Comparison of ENCODE assay signal across 37 cellular contexts in genomic region chr9:20170122-20170521, GRCh38.
"Had no signal": no experiment of that assay in that cellular context is flagged by ENCODE, and none has a peak within 500 bp of the region (broad histone marks: within the 10 kb centered on the region; RNA-seq: fewer than 3 reads in every experiment).

No MANE protein-coding gene starts in this region.

- H3K4me1 Mint-ChIP-seq: activated CD4-positive, alpha-beta memory T cell treated with anti-CD3 and anti-CD28 coated beads, Interleukin-2, amount 10 ng/mL, durations not matched to agents 7 days and 5 days; activated CD4-positive, alpha-beta T cell treated with anti-CD3 and anti-CD28 coated beads for 36 hours; activated CD8-positive, alpha-beta memory T cell treated with anti-CD3 and anti-CD28 coated beads, Interleukin-2, amount 10 ng/mL, durations not matched to agents 7 days and 5 days; activated naive CD4-positive, alpha-beta T cell treated with anti-CD3 and anti-CD28 coated beads, Interleukin-2, amount 50 U/mL, for 24 hours; brain; central memory CD8-positive, alpha-beta T cell; WTC11 had no signal

- DNase-seq: activated CD4-positive, alpha-beta memory T cell treated with anti-CD3 and anti-CD28 coated beads, Interleukin-2, amount 10 ng/mL, durations not matched to agents 7 days and 5 days; activated CD4-positive, alpha-beta T cell treated with anti-CD3 and anti-CD28 coated beads for 1 hour; activated CD4-positive, alpha-beta T cell treated with anti-CD3 and anti-CD28 coated beads for 36 hours; activated CD4-positive, alpha-beta T cell treated with anti-CD3 and anti-CD28 coated beads for 48 hours; activated CD4-positive, alpha-beta T cell treated with anti-CD3 and anti-CD28 coated beads, Interleukin-2, amount 10 ng/mL, durations not matched to agents 7 days and 5 days; activated CD4-positive, alpha-beta T cell treated with anti-CD3 and anti-CD28 coated beads, Interleukin-2, amount 50 U/mL, for 48 hours; activated CD4-positive, CD25-positive, alpha-beta regulatory T cell; activated CD8-positive, alpha-beta memory T cell treated with anti-CD3 and anti-CD28 coated beads for 24 hours; activated CD8-positive, alpha-beta memory T cell treated with anti-CD3 and anti-CD28 coated beads, Interleukin-2, amount 10 ng/mL, durations not matched to agents 7 days and 5 days; activated CD8-positive, alpha-beta memory T cell treated with anti-CD3 and anti-CD28 coated beads, Interleukin-2, amount 50 U/mL, for 48 hours; activated effector memory CD4-positive, alpha-beta T cell treated with Interleukin-2 at 50 U/mL for 16 hours; activated gamma-delta T cell; activated naive CD4-positive, alpha-beta T cell treated with anti-CD3 and anti-CD28 coated beads, Interleukin-2, amount 10 ng/mL, durations not matched to agents 7 days and 5 days; activated naive CD4-positive, alpha-beta T cell treated with Interleukin-2 at 50 U/mL for 16 hours; activated T-cell treated with anti-CD3 and anti-CD28 coated beads, Interleukin-2, amount 50 U/mL, for 24 hours; activated T-cell treated with anti-CD3 and anti-CD28 coated beads, Interleukin-2, amount 50 U/mL, for 48 hours; amygdala; anterior cingulate cortex; caudate nucleus; cerebellar nuclear complex; T-helper 1 cell; T-helper 2 cell; T-helper 9 cell; WERI-Rb-1 had no signal

- H3K4me3 Mint-ChIP-seq: activated CD4-positive, alpha-beta memory T cell treated with anti-CD3 and anti-CD28 coated beads, Interleukin-2, amount 10 ng/mL, durations not matched to agents 7 days and 5 days; activated CD4-positive, alpha-beta T cell treated with anti-CD3 and anti-CD28 coated beads for 36 hours; activated CD4-positive, alpha-beta T cell treated with anti-CD3 and anti-CD28 coated beads, Interleukin-2, amount 10 ng/mL, durations not matched to agents 7 days and 5 days; activated CD8-positive, alpha-beta memory T cell treated with anti-CD3 and anti-CD28 coated beads, Interleukin-2, amount 10 ng/mL, durations not matched to agents 7 days and 5 days; activated naive CD4-positive, alpha-beta T cell treated with anti-CD3 and anti-CD28 coated beads, Interleukin-2, amount 10 ng/mL, durations not matched to agents 7 days and 5 days; activated naive CD4-positive, alpha-beta T cell treated with anti-CD3 and anti-CD28 coated beads, Interleukin-2, amount 50 U/mL, for 24 hours; activated naive CD8-positive, alpha-beta T cell; activated T-cell treated with anti-CD3 and anti-CD28 coated beads, Interleukin-2, amount 50 U/mL, for 24 hours; brain; central memory CD8-positive, alpha-beta T cell; T-helper 1 cell treated with Interleukin-12 subunit alpha and Interleukin-12 subunit beta and Interleukin-4 antibody, amounts not matched to agents 30 μg/mL and 1 μg/mL, for 36 hours; T-helper 2 cell treated with Interferon-gamma antibody and Interleukin-4, amounts not matched to agents 5 μg/mL and 100 μg/mL, for 36 hours; WTC11 had no signal

- FAIRE-seq: bronchial epithelial cell, TTC549 had no signal

- H3K27ac Mint-ChIP-seq: activated CD4-positive, alpha-beta memory T cell treated with anti-CD3 and anti-CD28 coated beads, Interleukin-2, amount 10 ng/mL, durations not matched to agents 7 days and 5 days; activated CD4-positive, alpha-beta T cell treated with anti-CD3 and anti-CD28 coated beads for 36 hours; activated CD4-positive, alpha-beta T cell treated with anti-CD3 and anti-CD28 coated beads, Interleukin-2, amount 10 ng/mL, durations not matched to agents 7 days and 5 days; activated CD8-positive, alpha-beta memory T cell treated with anti-CD3 and anti-CD28 coated beads, Interleukin-2, amount 10 ng/mL, durations not matched to agents 7 days and 5 days; activated naive CD4-positive, alpha-beta T cell treated with anti-CD3 and anti-CD28 coated beads, Interleukin-2, amount 10 ng/mL, durations not matched to agents 7 days and 5 days; activated naive CD4-positive, alpha-beta T cell treated with anti-CD3 and anti-CD28 coated beads, Interleukin-2, amount 50 U/mL, for 24 hours; activated naive CD8-positive, alpha-beta T cell; activated T-cell treated with anti-CD3 and anti-CD28 coated beads, Interleukin-2, amount 50 U/mL, for 24 hours; activated T-helper 2 cell treated with anti-CD3 and anti-CD28 coated beads, Interferon-gamma antibody, Interleukin-2, Interleukin-4, amounts not matched to agents 10 μg/mL and 5 μg/mL and 100 μg/mL, durations not matched to agents 14 hours and 24 hours and 36 hours; brain; T-helper 1 cell treated with Interleukin-12 subunit alpha and Interleukin-12 subunit beta and Interleukin-4 antibody, amounts not matched to agents 30 μg/mL and 1 μg/mL, for 36 hours; T-helper 2 cell treated with Interferon-gamma antibody and Interleukin-4, amounts not matched to agents 5 μg/mL and 100 μg/mL, for 36 hours; WTC11 had no signal

- H3K27ac ChIP-seq: ascending aorta, cardiac muscle cell, WERI-Rb-1 had no signal

- H3K4me3 ChIP-seq: ascending aorta, cardiac muscle cell had no signal

- ATAC-seq: activated CD4-positive, alpha-beta T cell treated with anti-CD3 and anti-CD28 coated beads for 36 hours; activated CD4-positive, CD25-positive, alpha-beta regulatory T cell treated with anti-CD3 and anti-CD28 coated beads, Interleukin-2, amount 50 U/mL, for 24 hours; activated CD8-positive, alpha-beta memory T cell treated with anti-CD3 and anti-CD28 coated beads, Interleukin-2, amount 10 ng/mL, durations not matched to agents 7 days and 5 days; WTC11 had no signal

- H3K4me1 ChIP-seq: ascending aorta had no signal

- H3K27me3 ChIP-seq: ascending aorta, cardiac muscle cell had no signal

- H3K27me3 Mint-ChIP-seq: activated naive CD4-positive, alpha-beta T cell treated with anti-CD3 and anti-CD28 coated beads, Interleukin-2, amount 10 ng/mL, durations not matched to agents 7 days and 5 days; activated naive CD4-positive, alpha-beta T cell treated with anti-CD3 and anti-CD28 coated beads, Interleukin-2, amount 50 U/mL, for 24 hours; activated T-cell treated with anti-CD3 and anti-CD28 coated beads, Interleukin-2, amount 50 U/mL, for 24 hours had no signal

- H3K36me3 ChIP-seq: ascending aorta, cardiac muscle cell, WERI-Rb-1 had no signal
